Comparison of ENCODE assay signal across 18 cellular contexts in the genomic region with DNA sequence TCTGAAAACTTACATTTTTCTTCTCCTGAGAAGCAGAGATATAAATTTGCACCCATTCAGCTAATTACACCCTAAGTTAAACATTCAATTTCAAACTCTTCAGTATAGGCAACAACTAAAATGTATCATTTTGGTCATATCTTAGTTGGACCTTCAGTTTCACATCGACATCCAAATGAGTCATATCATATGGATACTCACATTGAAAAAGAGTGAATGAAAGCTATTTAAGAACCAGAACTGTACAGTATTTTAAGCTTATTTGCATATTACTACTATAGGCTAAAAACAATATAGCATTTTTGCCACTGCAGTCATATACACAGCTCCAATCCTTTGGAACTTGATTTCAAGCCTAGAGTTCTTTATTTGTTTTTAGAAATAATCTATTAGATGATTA. TPM values are rescaled to one million over a fixed set of nuclear protein-coding genes. Genes with fewer than 3 reads are reported as not detected.
A peak's percentile ranks its signal among the peaks of the same experiment; 100 is the strongest.
DNase-seq lines count a peak whose midpoint lies in the region; ATAC-seq lines count a peak whose summit lies in the region.
"Had no signal": no experiment of that assay in that cellular context is flagged by ENCODE, and none has a peak within 500 bp of the region (broad histone marks: within the 10 kb centered on the region; RNA-seq: fewer than 3 reads in every experiment).

No MANE protein-coding gene starts in this region.

- peak overlapping the region; percentile 43 for H3K27ac Mint-ChIP-seq in activated T-cell treated with anti-CD3 and anti-CD28 coated beads, Interleukin-2, amount 50 U/mL, for 72 hours
- H3K27ac Mint-ChIP-seq in stimulated activated effector memory CD8-positive, alpha-beta T cell treated with anti-CD3 and anti-CD28 coated beads, Interleukin-12 subunit alpha, Interleukin-12 subunit beta, amount 100 ng/mL, for 72 hours = peak overlapping the region; percentile 51

- H3K27me3 Mint-ChIP-seq in activated T-cell treated with anti-CD3 and anti-CD28 coated beads, Interleukin-2, amount 50 U/mL, for 72 hours (ENCODE audit: low read depth) = no peaks in the 10 kb centered on the region

- H3K36me3 Mint-ChIP-seq in activated T-cell treated with anti-CD3 and anti-CD28 coated beads, Interleukin-2, amount 50 U/mL, for 72 hours (ENCODE audit: insufficient read depth in 2 of 2) = peaks cover 2 to 13% of the 10 kb centered on the region in 2 donors
- peaks cover 21% of the 10 kb centered on the region for H3K36me3 Mint-ChIP-seq in stimulated activated effector memory CD8-positive, alpha-beta T cell treated with anti-CD3 and anti-CD28 coated beads, Interleukin-12 subunit alpha, Interleukin-12 subunit beta, amount 100 ng/mL, for 72 hours

- no peak for DNase-seq in activated T-cell treated with anti-CD3 and anti-CD28 coated beads, Interleukin-2, amount 50 U/mL, for 72 hours
- no peak for DNase-seq in activated T-cell treated with anti-CD3 and anti-CD28 coated beads, Interleukin-2, amount 50 U/mL, for 1 hour
- DNase-seq in stimulated activated effector memory CD8-positive, alpha-beta T cell treated with anti-CD3 and anti-CD28 coated beads, Interleukin-12 subunit alpha, Interleukin-12 subunit beta, amount 100 ng/mL, for 72 hours (ENCODE audit: low spot score in 2 of 2) = no peak
- no peak for DNase-seq in NCI-H524 (lab: John Stamatoyannopoulos, UW)
- DNase-seq: BE2C, GM23248, H9, Kasumi-1, MG63, NCI-H1417, NCI-H1694 treated with DMSO at 0.1 percent for 48 hours, NCI-H2081 treated with DMSO at 0.1 percent for 48 hours, NCI-H2171 treated with DMSO at 0.1 percent for 48 hours, NCI-H526 had no signal

- H3K9me3 Mint-ChIP-seq in activated T-cell treated with anti-CD3 and anti-CD28 coated beads, Interleukin-2, amount 50 U/mL, for 72 hours = peaks cover 2 to 4% of the 10 kb centered on the region in 2 donors
- H3K9me3 Mint-ChIP-seq in stimulated activated effector memory CD8-positive, alpha-beta T cell treated with anti-CD3 and anti-CD28 coated beads, Interleukin-12 subunit alpha, Interleukin-12 subunit beta, amount 100 ng/mL, for 72 hours = peaks cover 3% of the 10 kb centered on the region

- peaks cover 38% of the 10 kb centered on the region for H3K4me1 Mint-ChIP-seq in activated T-cell treated with anti-CD3 and anti-CD28 coated beads, Interleukin-2, amount 50 U/mL, for 72 hours (ENCODE audit: low read depth)
- peaks cover 63% of the 10 kb centered on the region for H3K4me1 Mint-ChIP-seq in stimulated activated effector memory CD8-positive, alpha-beta T cell treated with anti-CD3 and anti-CD28 coated beads, Interleukin-12 subunit alpha, Interleukin-12 subunit beta, amount 100 ng/mL, for 72 hours

- ATAC-seq in activated T-cell treated with anti-CD3 and anti-CD28 coated beads, Interleukin-2, amount 50 U/mL, for 72 hours (replicated peaks in 1 of 2) = peak; percentile 69 to 90
- ATAC-seq in GM18858 (IDR thresholded peaks at IDR 0.05; ENCODE audit: unreplicated experiment) (peak; percentile 57), HG02938 (IDR thresholded peaks at IDR 0.05; ENCODE audit: unreplicated experiment) (peak; percentile 73), HG03565 (IDR thresholded peaks at IDR 0.05; ENCODE audit: unreplicated experiment) (no peak)
- ATAC-seq in stimulated activated effector memory CD8-positive, alpha-beta T cell treated with anti-CD3 and anti-CD28 coated beads, Interleukin-12 subunit alpha, Interleukin-12 subunit beta, amount 100 ng/mL, for 72 hours = peak; percentile 91
- ATAC-seq: Right ventricle myocardium inferior had no signal

- H3K4me3 Mint-ChIP-seq in activated T-cell treated with anti-CD3 and anti-CD28 coated beads, Interleukin-2, amount 50 U/mL, for 72 hours = peak overlapping the region in 1 of 2 donors; percentile 6
- H3K4me3 Mint-ChIP-seq in stimulated activated effector memory CD8-positive, alpha-beta T cell treated with anti-CD3 and anti-CD28 coated beads, Interleukin-12 subunit alpha, Interleukin-12 subunit beta, amount 100 ng/mL, for 72 hours = no peak overlapping the region
- H3K4me3 Mint-ChIP-seq: H9 had no signal

RNA-seq across cellular contexts. Expression of a gene that starts 33.6 kb away (rescaled TPM):
- total RNA-seq in activated T-cell treated with anti-CD3 and anti-CD28 coated beads, Interleukin-2, amount 50 U/mL, for 72 hours = 10 to 100 TPM; 37.4 to 37.6 TPM
